In genomic region chr2:26008851-26009566, GRCh38 we compare ENCODE assay signal across 9 cellular contexts. TPM values are rescaled to one million over a fixed set of nuclear protein-coding genes. Genes with fewer than 3 reads are reported as not detected.
A peak's percentile ranks its signal among the peaks of the same experiment; 100 is the strongest.
DNase-seq lines count a peak whose midpoint lies in the region; ATAC-seq and TF ChIP-seq lines count a peak whose summit lies in the region.
"Had no signal": no experiment of that assay in that cellular context is flagged by ENCODE, and none has a peak within 500 bp of the region (broad histone marks: within the 10 kb centered on the region; RNA-seq: fewer than 3 reads in every experiment).

No MANE protein-coding gene starts in this region.

- H3K36me3 ChIP-seq in heart right ventricle: no peaks in the 10 kb centered on the region

- H3K4me3 Mint-ChIP-seq in HFFc6: peak overlapping the region; percentile 9; the same call in 1 of the 2 replicates
- H3K4me3 Mint-ChIP-seq in stimulated activated naive B cell treated with anti-CD40 and anti-IgM and Interleukin-4, amounts not matched to agents 10 μg/mL and 1 μg/mL and 100 μg/mL, for 72 hours: no peak overlapping the region
- H3K4me3 Mint-ChIP-seq in activated T-helper 1 cell treated with anti-CD3 and anti-CD28 coated beads, Interleukin-12 subunit alpha, Interleukin-12 subunit beta, Interleukin-2, Interleukin-4 antibody, amounts not matched to agents 30 ng/mL and 10 ng/mL and 1 ng/mL, durations not matched to agents 14 hours and 24 hours and 36 hours: no peak overlapping the region
- H3K4me3 Mint-ChIP-seq in T-helper 2 cell treated with Interferon-gamma antibody and Interleukin-4, amounts not matched to agents 5 μg/mL and 100 μg/mL, for 36 hours: no peak overlapping the region
- H3K4me3 Mint-ChIP-seq in activated CD8-positive, alpha-beta T cell treated with anti-CD3 and anti-CD28 coated beads, Interleukin-2, amount 10 ng/mL, durations not matched to agents 7 days and 5 days: no peak overlapping the region

- POLR2A ChIA-PET in activated CD8-positive, alpha-beta T cell treated with anti-CD3 and anti-CD28 coated beads, Interleukin-2, amount 10 ng/mL, durations not matched to agents 7 days and 5 days (lab: Charles Lee): interaction anchor here (1.0 kb wide), 1 partner anchor 26 kb away, joined by 3 read pairs; no protein-coding TSS in a partner anchor

- peaks cover 0 to 4% (median 0%) of the 10 kb centered on the region in 11 donors for H3K9me3 ChIP-seq in heart right ventricle

- H3K27me3 Mint-ChIP-seq in HFFc6 (ENCODE audit: insufficient read depth): peaks cover 1% of the 10 kb centered on the region; the same call in 1 of the 2 replicates
- H3K27me3 Mint-ChIP-seq in stimulated activated naive B cell treated with anti-CD40 and anti-IgM and Interleukin-4, amounts not matched to agents 10 μg/mL and 1 μg/mL and 100 μg/mL, for 72 hours: no peaks in the 10 kb centered on the region
- H3K27me3 Mint-ChIP-seq in activated T-helper 1 cell treated with anti-CD3 and anti-CD28 coated beads, Interleukin-12 subunit alpha, Interleukin-12 subunit beta, Interleukin-2, Interleukin-4 antibody, amounts not matched to agents 30 ng/mL and 10 ng/mL and 1 ng/mL, durations not matched to agents 14 hours and 24 hours and 36 hours (ENCODE audit: insufficient read depth): no peaks in the 10 kb centered on the region
- no peaks in the 10 kb centered on the region for H3K27me3 Mint-ChIP-seq in T-helper 2 cell treated with Interferon-gamma antibody and Interleukin-4, amounts not matched to agents 5 μg/mL and 100 μg/mL, for 36 hours (ENCODE audit: low read depth)
- no peaks in the 10 kb centered on the region for H3K27me3 Mint-ChIP-seq in activated CD8-positive, alpha-beta T cell treated with anti-CD3 and anti-CD28 coated beads, Interleukin-2, amount 10 ng/mL, durations not matched to agents 7 days and 5 days (ENCODE audit: low read depth)

- peaks cover 44% of the 10 kb centered on the region for H3K4me1 Mint-ChIP-seq in HFFc6 (ENCODE audit: low read depth)
- peaks cover 2 to 5% of the 10 kb centered on the region in 2 donors for H3K4me1 Mint-ChIP-seq in stimulated activated naive B cell treated with anti-CD40 and anti-IgM and Interleukin-4, amounts not matched to agents 10 μg/mL and 1 μg/mL and 100 μg/mL, for 72 hours
- H3K4me1 Mint-ChIP-seq in activated T-helper 1 cell treated with anti-CD3 and anti-CD28 coated beads, Interleukin-12 subunit alpha, Interleukin-12 subunit beta, Interleukin-2, Interleukin-4 antibody, amounts not matched to agents 30 ng/mL and 10 ng/mL and 1 ng/mL, durations not matched to agents 14 hours and 24 hours and 36 hours (ENCODE audit: low read depth): peaks cover 9% of the 10 kb centered on the region
- peaks cover 2% of the 10 kb centered on the region for H3K4me1 Mint-ChIP-seq in T-helper 2 cell treated with Interferon-gamma antibody and Interleukin-4, amounts not matched to agents 5 μg/mL and 100 μg/mL, for 36 hours (ENCODE audit: low read depth)
- H3K4me1 Mint-ChIP-seq in activated CD8-positive, alpha-beta T cell treated with anti-CD3 and anti-CD28 coated beads, Interleukin-2, amount 10 ng/mL, durations not matched to agents 7 days and 5 days (ENCODE audit: low read depth): peaks cover 4% of the 10 kb centered on the region

- whole genome bisulfite sequencing in heart right ventricle, 2 donors: 67 to 73% methylated on average over 2 of the region's 2 CpGs

- CTCF ChIA-PET in activated CD8-positive, alpha-beta T cell treated with anti-CD3 and anti-CD28 coated beads, Interleukin-2, amount 10 ng/mL, durations not matched to agents 7 days and 5 days (lab: Charles Lee): no interaction called here

- peak; percentile 46 for DNase-seq in HFFc6
- peak; percentile 33 for DNase-seq in T1000 (lab: John Stamatoyannopoulos, UW)
- DNase-seq in heart right ventricle: peak in 1 of 2 donors; percentile 52
- DNase-seq in stimulated activated naive B cell treated with anti-CD40 and anti-IgM and Interleukin-4, amounts not matched to agents 10 μg/mL and 1 μg/mL and 100 μg/mL, for 72 hours: no peak
- DNase-seq in activated T-helper 1 cell treated with anti-CD3 and anti-CD28 coated beads, Interleukin-12 subunit alpha, Interleukin-12 subunit beta, Interleukin-2, Interleukin-4 antibody, amounts not matched to agents 30 ng/mL and 10 ng/mL and 1 ng/mL, durations not matched to agents 14 hours and 24 hours and 36 hours (ENCODE audit: low spot score): no peak
- no peak for DNase-seq in T-helper 2 cell treated with Interferon-gamma antibody and Interleukin-4, amounts not matched to agents 5 μg/mL and 100 μg/mL, for 36 hours (ENCODE audit: low spot score)
- DNase-seq in activated CD8-positive, alpha-beta T cell treated with anti-CD3 and anti-CD28 coated beads, Interleukin-2, amount 10 ng/mL, durations not matched to agents 7 days and 5 days: no peak

- H3K9me3 Mint-ChIP-seq in HFFc6: no peaks in the 10 kb centered on the region
- no peaks in the 10 kb centered on the region for H3K9me3 Mint-ChIP-seq in stimulated activated naive B cell treated with anti-CD40 and anti-IgM and Interleukin-4, amounts not matched to agents 10 μg/mL and 1 μg/mL and 100 μg/mL, for 72 hours
- peaks cover 4% of the 10 kb centered on the region for H3K9me3 Mint-ChIP-seq in activated T-helper 1 cell treated with anti-CD3 and anti-CD28 coated beads, Interleukin-12 subunit alpha, Interleukin-12 subunit beta, Interleukin-2, Interleukin-4 antibody, amounts not matched to agents 30 ng/mL and 10 ng/mL and 1 ng/mL, durations not matched to agents 14 hours and 24 hours and 36 hours
- H3K9me3 Mint-ChIP-seq in T-helper 2 cell treated with Interferon-gamma antibody and Interleukin-4, amounts not matched to agents 5 μg/mL and 100 μg/mL, for 36 hours: no peaks in the 10 kb centered on the region
- H3K9me3 Mint-ChIP-seq in activated CD8-positive, alpha-beta T cell treated with anti-CD3 and anti-CD28 coated beads, Interleukin-2, amount 10 ng/mL, durations not matched to agents 7 days and 5 days (ENCODE audit: insufficient read depth): no peaks in the 10 kb centered on the region

- peaks cover 0 to 51% (median 6%) of the 10 kb centered on the region in 9 donors for H3K4me1 ChIP-seq in heart right ventricle

- no peak for TF ChIP-seq CTCF in HFFc6 (IDR thresholded peaks at IDR 0.05)
- TF ChIP-seq CTCF in heart right ventricle (IDR thresholded peaks at IDR 0.05): no peak

- intact Hi-C loops in heart right ventricle (cut with DNase I): no loop called here
- intact Hi-C loops in activated T-helper 1 cell treated with anti-CD3 and anti-CD28 coated beads, Interleukin-12 subunit alpha, Interleukin-12 subunit beta, Interleukin-2, Interleukin-4 antibody, amounts not matched to agents 30 ng/mL and 10 ng/mL and 1 ng/mL, durations not matched to agents 14 hours and 24 hours and 36 hours (cut with micrococcal nuclease): no loop called here

- H3K36me3 Mint-ChIP-seq in HFFc6 (ENCODE audit: low read depth): peaks cover 4% of the 10 kb centered on the region; the same call in 1 of the 2 replicates
- H3K36me3 Mint-ChIP-seq in stimulated activated naive B cell treated with anti-CD40 and anti-IgM and Interleukin-4, amounts not matched to agents 10 μg/mL and 1 μg/mL and 100 μg/mL, for 72 hours: no peaks in the 10 kb centered on the region
- H3K36me3 Mint-ChIP-seq in activated T-helper 1 cell treated with anti-CD3 and anti-CD28 coated beads, Interleukin-12 subunit alpha, Interleukin-12 subunit beta, Interleukin-2, Interleukin-4 antibody, amounts not matched to agents 30 ng/mL and 10 ng/mL and 1 ng/mL, durations not matched to agents 14 hours and 24 hours and 36 hours (ENCODE audit: low read depth): no peaks in the 10 kb centered on the region
- no peaks in the 10 kb centered on the region for H3K36me3 Mint-ChIP-seq in T-helper 2 cell treated with Interferon-gamma antibody and Interleukin-4, amounts not matched to agents 5 μg/mL and 100 μg/mL, for 36 hours (ENCODE audit: low read depth)
- no peaks in the 10 kb centered on the region for H3K36me3 Mint-ChIP-seq in activated CD8-positive, alpha-beta T cell treated with anti-CD3 and anti-CD28 coated beads, Interleukin-2, amount 10 ng/mL, durations not matched to agents 7 days and 5 days (ENCODE audit: low read depth)

- H3K27ac ChIP-seq in heart right ventricle: peak overlapping the region in 1 of 10 donors; percentile 79
- H3K27ac ChIP-seq: VCaP had no signal

- H3K27ac Mint-ChIP-seq in HFFc6: peak overlapping the region; percentile 76
- no peak overlapping the region for H3K27ac Mint-ChIP-seq in stimulated activated naive B cell treated with anti-CD40 and anti-IgM and Interleukin-4, amounts not matched to agents 10 μg/mL and 1 μg/mL and 100 μg/mL, for 72 hours
- H3K27ac Mint-ChIP-seq in activated T-helper 1 cell treated with anti-CD3 and anti-CD28 coated beads, Interleukin-12 subunit alpha, Interleukin-12 subunit beta, Interleukin-2, Interleukin-4 antibody, amounts not matched to agents 30 ng/mL and 10 ng/mL and 1 ng/mL, durations not matched to agents 14 hours and 24 hours and 36 hours: no peak overlapping the region
- no peak overlapping the region for H3K27ac Mint-ChIP-seq in T-helper 2 cell treated with Interferon-gamma antibody and Interleukin-4, amounts not matched to agents 5 μg/mL and 100 μg/mL, for 36 hours
- H3K27ac Mint-ChIP-seq in activated CD8-positive, alpha-beta T cell treated with anti-CD3 and anti-CD28 coated beads, Interleukin-2, amount 10 ng/mL, durations not matched to agents 7 days and 5 days: no peak overlapping the region

- peak; percentile 58 to 83 (median 74) for ATAC-seq in heart right ventricle
- peak; percentile 47 to 60 for ATAC-seq in stimulated activated naive B cell treated with anti-CD40 and anti-IgM and Interleukin-4, amounts not matched to agents 10 μg/mL and 1 μg/mL and 100 μg/mL, for 72 hours (replicated peaks)
- ATAC-seq in HG03095 (IDR thresholded peaks at IDR 0.05; ENCODE audit: unreplicated experiment): no peak
- no peak for ATAC-seq in activated CD8-positive, alpha-beta T cell treated with anti-CD3 and anti-CD28 coated beads, Interleukin-2, amount 10 ng/mL, durations not matched to agents 7 days and 5 days

- no peaks in the 10 kb centered on the region for H3K27me3 ChIP-seq in heart right ventricle

- H3K4me3 ChIP-seq in heart right ventricle: no peak overlapping the region

RNA-seq across cellular contexts. Expression of gene RAB10, which starts 24.9 kb away (rescaled TPM):
- 100 to 1,000 TPM; 133 to 144 (median 136) TPM for total RNA-seq in HFFc6 (2021; fragmentation: NEBNext Ultra II Directional; extraction: Animal tissue kit (Norgen Biotek cat#: 25700))
- 100 to 1,000 TPM in 4 of 10 donors, 10 to 100 TPM in 6; 86.4 to 110 (median 94.9) TPM for total RNA-seq in heart right ventricle
- polyA plus RNA-seq in heart right ventricle: 10 to 100 TPM; 32.2 to 47.6 TPM
- 128 and 130 TPM in 2 replicates for total RNA-seq in activated T-helper 1 cell treated with anti-CD3 and anti-CD28 coated beads, Interleukin-12 subunit alpha, Interleukin-12 subunit beta, Interleukin-2, Interleukin-4 antibody, amounts not matched to agents 30 ng/mL and 10 ng/mL and 1 ng/mL, durations not matched to agents 14 hours and 24 hours and 36 hours
- 100 to 1,000 TPM; 110 to 115 TPM for total RNA-seq in activated CD8-positive, alpha-beta T cell treated with anti-CD3 and anti-CD28 coated beads, Interleukin-2, amount 10 ng/mL, durations not matched to agents 7 days and 5 days

RNA-seq across cellular contexts. Expression of gene KIF3C, which starts 26.7 kb away (rescaled TPM):
- 10 to 100 TPM; 18.0 to 21.1 (median 19.7) TPM for total RNA-seq in HFFc6 (2021; fragmentation: NEBNext Ultra II Directional; extraction: Animal tissue kit (Norgen Biotek cat#: 25700))
- total RNA-seq in heart right ventricle: 1 to 10 TPM; 1.4 to 4.2 (median 2.7) TPM
- polyA plus RNA-seq in heart right ventricle: 1 to 10 TPM; 1.1 to 1.2 TPM
- total RNA-seq in activated T-helper 1 cell treated with anti-CD3 and anti-CD28 coated beads, Interleukin-12 subunit alpha, Interleukin-12 subunit beta, Interleukin-2, Interleukin-4 antibody, amounts not matched to agents 30 ng/mL and 10 ng/mL and 1 ng/mL, durations not matched to agents 14 hours and 24 hours and 36 hours: 5.3 and 6.2 TPM in 2 replicates
- total RNA-seq in activated CD8-positive, alpha-beta T cell treated with anti-CD3 and anti-CD28 coated beads, Interleukin-2, amount 10 ng/mL, durations not matched to agents 7 days and 5 days: 10 to 100 TPM; 11.3 to 13.4 TPM

Comparison
In these comparisons a context has a peak if more than half of its experiments do, and no peak if none do; other contexts are left out.
1. DNase-seq: peak in HFFc6 (single experiment) and T1000 (single experiment); none in stimulated activated naive B cell treated with anti-CD40 and anti-IgM and Interleukin-4, amounts not matched to agents 10 μg/mL and 1 μg/mL and 100 μg/mL, for 72 hours (single experiment), activated T-helper 1 cell treated with anti-CD3 and anti-CD28 coated beads, Interleukin-12 subunit alpha, Interleukin-12 subunit beta, Interleukin-2, Interleukin-4 antibody, amounts not matched to agents 30 ng/mL and 10 ng/mL and 1 ng/mL, durations not matched to agents 14 hours and 24 hours and 36 hours (single experiment), T-helper 2 cell treated with Interferon-gamma antibody and Interleukin-4, amounts not matched to agents 5 μg/mL and 100 μg/mL, for 36 hours (single experiment) and activated CD8-positive, alpha-beta T cell treated with anti-CD3 and anti-CD28 coated beads, Interleukin-2, amount 10 ng/mL, durations not matched to agents 7 days and 5 days (single experiment).
2. ATAC-seq: peak in heart right ventricle (8 of 8) and stimulated activated naive B cell treated with anti-CD40 and anti-IgM and Interleukin-4, amounts not matched to agents 10 μg/mL and 1 μg/mL and 100 μg/mL, for 72 hours (2 of 2); none in HG03095 (single experiment) and activated CD8-positive, alpha-beta T cell treated with anti-CD3 and anti-CD28 coated beads, Interleukin-2, amount 10 ng/mL, durations not matched to agents 7 days and 5 days (single experiment).